In genomic region chr2:227499971-227500630, GRCh38 we compare ENCODE assay signal across 1 cellular context.
TF ChIP-seq lines count a peak whose summit lies in the region.

No MANE protein-coding gene starts in this region.

TF ChIP-seq in A549, 52 proteins besides CTCF, POLR2A, EP300 and RAD21 (continued from another document):
- TF ChIP-seq, protein P1, sequence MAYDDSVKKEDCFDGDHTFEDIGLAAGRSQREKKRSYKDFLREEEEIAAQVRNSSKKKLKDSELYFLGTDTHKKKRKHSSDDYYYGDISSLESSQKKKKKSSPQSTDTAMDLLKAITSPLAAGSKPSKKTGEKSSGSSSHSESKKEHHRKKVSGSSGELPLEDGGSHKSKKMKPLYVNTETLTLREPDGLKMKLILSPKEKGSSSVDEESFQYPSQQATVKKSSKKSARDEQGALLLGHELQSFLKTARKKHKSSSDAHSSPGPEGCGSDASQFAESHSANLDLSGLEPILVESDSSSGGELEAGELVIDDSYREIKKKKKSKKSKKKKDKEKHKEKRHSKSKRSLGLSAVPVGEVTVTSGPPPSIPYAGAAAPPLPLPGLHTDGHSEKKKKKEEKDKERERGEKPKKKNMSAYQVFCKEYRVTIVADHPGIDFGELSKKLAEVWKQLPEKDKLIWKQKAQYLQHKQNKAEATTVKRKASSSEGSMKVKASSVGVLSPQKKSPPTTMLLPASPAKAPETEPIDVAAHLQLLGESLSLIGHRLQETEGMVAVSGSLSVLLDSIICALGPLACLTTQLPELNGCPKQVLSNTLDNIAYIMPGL (CRISPR knock-in tag; IDR thresholded peaks at IDR 0.05; ENCODE audit: borderline replicate concordance) = no peak
- TF ChIP-seq, protein P2, sequence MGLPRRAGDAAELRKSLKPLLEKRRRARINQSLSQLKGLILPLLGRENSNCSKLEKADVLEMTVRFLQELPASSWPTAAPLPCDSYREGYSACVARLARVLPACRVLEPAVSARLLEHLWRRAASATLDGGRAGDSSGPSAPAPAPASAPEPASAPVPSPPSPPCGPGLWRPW (IDR thresholded peaks at IDR 0.05) = no peak
- TF ChIP-seq CHD2 (IDR thresholded peaks at IDR 0.05; ENCODE audit: low read length, partially characterized antibody) (no peak), PBX3 (IDR thresholded peaks at IDR 0.05) (no peak), MAX (IDR thresholded peaks at IDR 0.05) (no peak), HOXB13 (CRISPR knock-in tag; IDR thresholded peaks at IDR 0.05; ENCODE audit: low read depth) (no peak), BCL3 (IDR thresholded peaks at IDR 0.05) (no peak), FOSL2 (IDR thresholded peaks at IDR 0.05) (no peak), FOSL2 (CRISPR knock-in tag; IDR thresholded peaks at IDR 0.05) (no peak), RCOR1 (IDR thresholded peaks at IDR 0.05; ENCODE audit: low read depth, low read length) (no peak), NFE2L2 (conservative IDR thresholded peaks at IDR 0.05; ENCODE audit: low read length) (no peak), RARB (CRISPR knock-in tag; IDR thresholded peaks at IDR 0.05) (no peak), CEBPB (IDR thresholded peaks at IDR 0.05) (no peak), RFX5 (IDR thresholded peaks at IDR 0.05) (no peak), HOXB5 (CRISPR knock-in tag; IDR thresholded peaks at IDR 0.05) (no peak)
- TF ChIP-seq, protein P3, sequence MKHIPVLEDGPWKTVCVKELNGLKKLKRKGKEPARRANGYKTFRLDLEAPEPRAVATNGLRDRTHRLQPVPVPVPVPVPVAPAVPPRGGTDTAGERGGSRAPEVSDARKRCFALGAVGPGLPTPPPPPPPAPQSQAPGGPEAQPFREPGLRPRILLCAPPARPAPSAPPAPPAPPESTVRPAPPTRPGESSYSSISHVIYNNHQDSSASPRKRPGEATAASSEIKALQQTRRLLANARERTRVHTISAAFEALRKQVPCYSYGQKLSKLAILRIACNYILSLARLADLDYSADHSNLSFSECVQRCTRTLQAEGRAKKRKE (CRISPR knock-in tag; IDR thresholded peaks at IDR 0.05; ENCODE audit: low read depth) = no peak
